In the genomic region with DNA sequence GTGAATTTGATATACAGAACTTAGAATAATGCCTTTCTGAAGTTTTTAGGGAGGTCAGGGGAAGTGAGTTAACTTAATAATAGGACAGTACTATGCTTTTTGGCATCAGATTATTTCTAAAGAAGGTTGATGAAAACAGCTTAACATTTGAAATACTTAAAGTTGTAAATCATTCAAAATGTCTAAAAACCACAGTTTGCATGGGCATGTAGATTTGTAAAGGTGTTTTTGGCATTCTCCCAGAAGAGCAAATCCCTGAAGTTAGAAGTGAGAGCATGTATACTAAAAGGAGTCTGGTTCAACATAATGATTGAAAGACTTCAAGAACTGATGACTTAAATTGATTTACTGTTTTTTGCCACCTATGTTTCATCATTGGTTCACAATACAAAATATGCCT, we compare ENCODE assay signal across 21 cellular contexts. TPM values are rescaled to one million over a fixed set of nuclear protein-coding genes. Genes with fewer than 3 reads are reported as not detected.
DNase-seq lines count a peak whose midpoint lies in the region; ATAC-seq, FAIRE-seq and TF ChIP-seq lines count a peak whose summit lies in the region.
"Had no signal": no experiment of that assay in that cellular context is flagged by ENCODE, and none has a peak within 500 bp of the region (broad histone marks: within the 10 kb centered on the region; RNA-seq: fewer than 3 reads in every experiment).

No MANE protein-coding gene starts in this region.

- peak overlapping the region; percentile 60 for H3K4me3 Mint-ChIP-seq in activated CD4-positive, alpha-beta T cell treated with anti-CD3 and anti-CD28 coated beads, Interleukin-2, amount 10 ng/mL, durations not matched to agents 24 days and 14 days
- H3K4me3 Mint-ChIP-seq in natural killer cell: peak overlapping the region; percentile 42
- H3K4me3 Mint-ChIP-seq: stimulated activated memory B cell treated with anti-CD40 and anti-IgM and Interleukin-4, amounts not matched to agents 10 μg/mL and 1 μg/mL and 100 μg/mL, for 72 hours had no signal

- H3K79me2 ChIP-seq in GM23248 (ENCODE audit: insufficient read depth): peaks cover 100% of the 10 kb centered on the region

- H3K9ac ChIP-seq in GM23248: no peak overlapping the region

- DNase-seq in activated CD4-positive, alpha-beta T cell treated with anti-CD3 and anti-CD28 coated beads, Interleukin-2, amount 10 ng/mL, durations not matched to agents 24 days and 14 days: no peak
- no peak for DNase-seq in activated CD4-positive, alpha-beta T cell treated with anti-CD3 and anti-CD28 coated beads, Interleukin-2, amount 50 U/mL, for 4 hours
- no peak for DNase-seq in GM23248
- no peak for DNase-seq in ascending aorta (ENCODE audit: low spot score in 2 of 2)
- DNase-seq in natural killer cell: no peak
- DNase-seq in GM19239 (ENCODE audit: insufficient read length, low spot score): no peak
- DNase-seq: activated CD4-positive, alpha-beta T cell treated with anti-CD3 and anti-CD28 coated beads, Interleukin-2, amount 50 U/mL, for 1 hour; activated gamma-delta T cell treated with Interleukin-2 at 50 U/mL for 16 hours; effector CD4-positive, alpha-beta T cell; KG1; left cardiac atrium; mucosa of descending colon; NCI-H1105 treated with DMSO at 0.1 percent for 48 hours; NCI-H2171 treated with DMSO at 0.1 percent for 48 hours; T-helper 9 cell had no signal

- intact Hi-C loops in activated CD4-positive, alpha-beta T cell treated with anti-CD3 and anti-CD28 coated beads, Interleukin-2, amount 10 ng/mL, durations not matched to agents 24 days and 14 days (cut with micrococcal nuclease): no loop called here
- intact Hi-C loops in ascending aorta (cut with DNase I): no loop called here
- intact Hi-C loops in natural killer cell (cut with micrococcal nuclease): no loop called here

- H3K27me3 Mint-ChIP-seq in activated CD4-positive, alpha-beta T cell treated with anti-CD3 and anti-CD28 coated beads, Interleukin-2, amount 10 ng/mL, durations not matched to agents 24 days and 14 days: no peaks in the 10 kb centered on the region
- H3K27me3 Mint-ChIP-seq in natural killer cell (ENCODE audit: low read depth in 2 of 2): no peaks in the 10 kb centered on the region
- H3K27me3 Mint-ChIP-seq: stimulated activated memory B cell treated with anti-CD40 and anti-IgM and Interleukin-4, amounts not matched to agents 10 μg/mL and 1 μg/mL and 100 μg/mL, for 72 hours had no signal

- H3K27ac ChIP-seq in GM23248 (peak overlapping the region; percentile 47; the same call in 1 of the 2 replicates), ascending aorta (peak overlapping the region; percentile 26 to 58)
- H3K27ac ChIP-seq: cardiac muscle cell, upper lobe of left lung had no signal

- peak overlapping the region; percentile 37 for H3K27ac Mint-ChIP-seq in activated CD4-positive, alpha-beta T cell treated with anti-CD3 and anti-CD28 coated beads, Interleukin-2, amount 10 ng/mL, durations not matched to agents 24 days and 14 days
- H3K27ac Mint-ChIP-seq in natural killer cell: peak overlapping the region; percentile 50 to 66
- H3K27ac Mint-ChIP-seq: stimulated activated memory B cell treated with anti-CD40 and anti-IgM and Interleukin-4, amounts not matched to agents 10 μg/mL and 1 μg/mL and 100 μg/mL, for 72 hours had no signal

- H3K4me1 ChIP-seq in GM23248 (ENCODE audit: insufficient read depth) (peaks cover 62% of the 10 kb centered on the region), ascending aorta (peaks cover 4 to 26% of the 10 kb centered on the region in 2 donors)

- H3K36me3 ChIP-seq in GM23248 (ENCODE audit: low read depth) (peaks cover 35% of the 10 kb centered on the region), ascending aorta (peaks cover 11 to 34% of the 10 kb centered on the region in 2 donors)

- no peaks in the 10 kb centered on the region for H3K9me3 ChIP-seq in GM23248 (ENCODE audit: low read depth)
- H3K9me3 ChIP-seq in ascending aorta: no peaks in the 10 kb centered on the region
- H3K9me3 ChIP-seq: mucosa of descending colon, upper lobe of left lung had no signal

- ATAC-seq in natural killer cell (no peak), HG02970 (IDR thresholded peaks at IDR 0.05; ENCODE audit: low FRiP score, unreplicated experiment) (no peak), GM21423 (IDR thresholded peaks at IDR 0.05; ENCODE audit: unreplicated experiment) (no peak)
- ATAC-seq: left cardiac atrium; mucosa of descending colon; stimulated activated memory B cell treated with anti-CD40 and anti-IgM and Interleukin-4, amounts not matched to agents 10 μg/mL and 1 μg/mL and 100 μg/mL, for 72 hours had no signal

- no peak overlapping the region for H2AFZ ChIP-seq in GM23248

- no peak overlapping the region for H3K4me2 ChIP-seq in GM23248 (ENCODE audit: unreplicated experiment)

- no peaks in the 10 kb centered on the region for H4K20me1 ChIP-seq in GM23248 (ENCODE audit: insufficient read depth)

- H3K9me3 Mint-ChIP-seq in activated CD4-positive, alpha-beta T cell treated with anti-CD3 and anti-CD28 coated beads, Interleukin-2, amount 10 ng/mL, durations not matched to agents 24 days and 14 days: no peaks in the 10 kb centered on the region
- no peaks in the 10 kb centered on the region for H3K9me3 Mint-ChIP-seq in natural killer cell
- H3K9me3 Mint-ChIP-seq: stimulated activated memory B cell treated with anti-CD40 and anti-IgM and Interleukin-4, amounts not matched to agents 10 μg/mL and 1 μg/mL and 100 μg/mL, for 72 hours had no signal

- H3K4me3 ChIP-seq in GM23248: no peak overlapping the region
- no peak overlapping the region for H3K4me3 ChIP-seq in ascending aorta
- H3K4me3 ChIP-seq: cardiac muscle cell, mucosa of descending colon, skin epidermis, upper lobe of left lung had no signal

- H3K27me3 ChIP-seq in GM23248 (replicated peaks; ENCODE audit: insufficient read depth): no peaks in the 10 kb centered on the region
- H3K27me3 ChIP-seq in ascending aorta: no peaks in the 10 kb centered on the region
- H3K27me3 ChIP-seq: cardiac muscle cell, upper lobe of left lung had no signal

- peaks cover 47% of the 10 kb centered on the region for H3K4me1 Mint-ChIP-seq in activated CD4-positive, alpha-beta T cell treated with anti-CD3 and anti-CD28 coated beads, Interleukin-2, amount 10 ng/mL, durations not matched to agents 24 days and 14 days
- H3K4me1 Mint-ChIP-seq in natural killer cell: peaks cover 40 to 55% of the 10 kb centered on the region in 2 donors

- no peaks in the 10 kb centered on the region for H3K9me2 ChIP-seq in GM23248 (ENCODE audit: insufficient read depth)

- in situ Hi-C loops in GM23248 (cut with MboI): no loop called here

- peaks cover 16% of the 10 kb centered on the region; the same call in 1 of the 2 replicates for H3F3A ChIP-seq in GM23248 (ENCODE audit: insufficient read depth)

- H3K36me3 Mint-ChIP-seq in activated CD4-positive, alpha-beta T cell treated with anti-CD3 and anti-CD28 coated beads, Interleukin-2, amount 10 ng/mL, durations not matched to agents 24 days and 14 days (ENCODE audit: low read depth): peaks cover 53% of the 10 kb centered on the region
- peaks cover 5% of the 10 kb centered on the region for H3K36me3 Mint-ChIP-seq in natural killer cell

- TF ChIP-seq CTCF in ascending aorta (IDR thresholded peaks at IDR 0.05): no peak
- no peak for TF ChIP-seq CTCF in natural killer cell (IDR thresholded peaks at IDR 0.05)

- FAIRE-seq in GM19239 (lab: Jason Lieb, UNC): no peak

RNA-seq across cellular contexts. Expression of gene DR1, which starts 6.7 kb away (rescaled TPM):
- total RNA-seq in activated CD4-positive, alpha-beta T cell treated with anti-CD3 and anti-CD28 coated beads, Interleukin-2, amount 10 ng/mL, durations not matched to agents 24 days and 14 days: 100 and 107 TPM in 2 replicates
- total RNA-seq in GM23248 (2014; rRNA removed; shearing (Covaris generic)): 49.2 and 68.8 TPM in 2 replicates
- 51.0 and 54.5 TPM in 2 replicates for polyA plus RNA-seq in GM23248 (2016; fragmentation: Nextera tagmentation; extraction: Ambion mirVana)
- total RNA-seq in ascending aorta (8.7 TPM), natural killer cell (10 to 100 TPM; 84.3 to 91.4 (median 85.3) TPM)
